Comparison of ENCODE assay signal across 10 cellular contexts in the genomic region with DNA sequence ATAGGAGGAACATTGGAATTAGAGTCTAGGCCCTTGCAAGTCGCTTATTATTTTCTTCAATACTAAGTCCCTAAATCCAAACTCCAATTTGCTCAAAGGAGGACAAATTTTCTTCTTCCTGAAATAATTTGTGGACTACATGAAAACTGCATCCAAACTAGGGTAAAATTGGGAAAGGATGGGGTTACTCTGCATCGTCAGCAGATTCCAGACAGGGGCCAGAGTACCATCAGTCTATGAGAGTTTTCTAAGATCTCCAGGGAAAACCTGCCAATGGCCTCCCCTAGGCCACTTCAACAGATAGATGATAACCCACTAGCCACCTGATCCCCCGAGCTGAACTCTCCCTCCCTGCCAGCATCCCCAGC. TPM values are rescaled to one million over a fixed set of nuclear protein-coding genes. Genes with fewer than 3 reads are reported as not detected.
DNase-seq lines count a peak whose midpoint lies in the region; ATAC-seq, FAIRE-seq and TF ChIP-seq lines count a peak whose summit lies in the region.
"Had no signal": no experiment of that assay in that cellular context is flagged by ENCODE, and none has a peak within 500 bp of the region (broad histone marks: within the 10 kb centered on the region; RNA-seq: fewer than 3 reads in every experiment).

No MANE protein-coding gene starts in this region.

- no peak for TF ChIP-seq EP300 in A549 (IDR thresholded peaks at IDR 0.05)

- peaks cover 95% of the 10 kb centered on the region for H3K27me3 ChIP-seq in HUES64 (ENCODE audit: insufficient read depth, low read length)
- no peaks in the 10 kb centered on the region for H3K27me3 ChIP-seq in naive thymus-derived CD4-positive, alpha-beta T cell (ENCODE audit: control insufficient read depth in 2 of 2, insufficient read depth in 2 of 2, low read length in 2 of 2)

- peaks cover 27 to 63% (median 30%) of the 10 kb centered on the region in 5 donors for H3K27me3 Mint-ChIP-seq in naive thymus-derived CD4-positive, alpha-beta T cell

- H3K27ac Mint-ChIP-seq in naive thymus-derived CD4-positive, alpha-beta T cell: no peak overlapping the region

- POLR2A ChIA-PET in A549 (lab: Yijun Ruan, JAX): interaction anchor here (0.6 to 1.5 kb wide), 3 partner anchors 7 to 100 kb away, joined by 3 to 13 read pairs (median 3); a partner anchor contains a TSS
- POLR2A ChIA-PET in naive thymus-derived CD4-positive, alpha-beta T cell (lab: Charles Lee): no interaction called here

- no peaks in the 10 kb centered on the region for H3K36me3 Mint-ChIP-seq in naive thymus-derived CD4-positive, alpha-beta T cell

- H3K27ac ChIP-seq in A549 (peak overlapping the region; percentile 80 to 95; a peak in 5 of 6 replicates), HUES64 (ENCODE audit: low read depth, low read length) (no peak overlapping the region), cingulate gyrus (ENCODE audit: low read depth, low read length) (peak overlapping the region; percentile 69)
- no peak overlapping the region for H3K27ac ChIP-seq in naive thymus-derived CD4-positive, alpha-beta T cell (ENCODE audit: low read depth, low read length)

- FAIRE-seq in A549 (lab: Jason Lieb, UNC): no peak

- H3K4me3 Mint-ChIP-seq in naive thymus-derived CD4-positive, alpha-beta T cell: peak overlapping the region; percentile 53 to 82 (median 65)

- no peaks in the 10 kb centered on the region for H3K36me3 ChIP-seq in HUES64 (ENCODE audit: insufficient read depth, low read length)
- H3K36me3 ChIP-seq in naive thymus-derived CD4-positive, alpha-beta T cell (ENCODE audit: control insufficient read depth in 2 of 3, insufficient read depth in 3 of 3, low read length in 3 of 3): no peaks in the 10 kb centered on the region

- no peak for TF ChIP-seq CTCF in A549 (IDR thresholded peaks at IDR 0.05)

- TF ChIP-seq POLR2A in A549 (IDR thresholded peaks at IDR 0.05; ENCODE audit: low read length): no peak

- DNase-seq in A549 (ENCODE audit: low read depth in 1 of 2, low spot score in 1 of 2): no peak
- no peak for DNase-seq in naive thymus-derived CD4-positive, alpha-beta T cell
- DNase-seq in NOMO-1 treated with DMSO at 0.1 percent for 48 hours (lab: John Stamatoyannopoulos, UW; ENCODE audit: unreplicated experiment): no peak
- DNase-seq in NCI-H2196 treated with DMSO at 0.1 percent for 48 hours (lab: John Stamatoyannopoulos, UW; ENCODE audit: unreplicated experiment): no peak
- no peak for DNase-seq in SKM-1 (lab: John Stamatoyannopoulos, UW; ENCODE audit: unreplicated experiment)

- peaks cover 0 to 3% (median 0%) of the 10 kb centered on the region in 11 donors for H3K9me3 Mint-ChIP-seq in naive thymus-derived CD4-positive, alpha-beta T cell

- ATAC-seq in A549: no peak
- ATAC-seq in naive thymus-derived CD4-positive, alpha-beta T cell: no peak
- ATAC-seq in GM21825 (IDR thresholded peaks at IDR 0.05; ENCODE audit: unreplicated experiment): no peak

- no peaks in the 10 kb centered on the region for H3K4me1 ChIP-seq in A549
- peaks cover 5% of the 10 kb centered on the region; the same call in 1 of the 2 replicates for H3K4me1 ChIP-seq in HUES64 (ENCODE audit: insufficient read depth, low read length)
- H3K4me1 ChIP-seq in naive thymus-derived CD4-positive, alpha-beta T cell (ENCODE audit: control insufficient read depth in 2 of 2, insufficient read depth in 2 of 2, low read length in 2 of 2): no peaks in the 10 kb centered on the region

- H3K4me2 ChIP-seq in A549: peak overlapping the region; percentile 68

- H3K4me3 ChIP-seq in A549: peak overlapping the region; percentile 56
- H3K4me3 ChIP-seq in HUES64 (ENCODE audit: low read length): peak overlapping the region; percentile 60
- H3K4me3 ChIP-seq in naive thymus-derived CD4-positive, alpha-beta T cell (ENCODE audit: low read length): peak overlapping the region; percentile 30

- intact Hi-C loops in naive thymus-derived CD4-positive, alpha-beta T cell (cut with micrococcal nuclease): no loop called here

- WGBS in A549 (ENCODE audit: missing lambda C conversion rate): 83% methylated on average over 3 of the region's 3 CpGs
- 71% methylated on average over 3 of the region's 3 CpGs for WGBS in HUES64

- CTCF ChIA-PET in A549 (lab: Yijun Ruan, JAX): interaction anchor here (0.6 to 3.1 kb wide), 12 partner anchors 9 to 43 kb away, joined by 3 to 15 read pairs (median 6); a partner anchor contains a TSS
- CTCF ChIA-PET in naive thymus-derived CD4-positive, alpha-beta T cell (lab: Charles Lee): no interaction called here

- H3K9me3 ChIP-seq in A549 (no peaks in the 10 kb centered on the region), HUES64 (ENCODE audit: insufficient read depth, low read depth, low read length) (no peaks in the 10 kb centered on the region)
- H3K9me3 ChIP-seq in naive thymus-derived CD4-positive, alpha-beta T cell (ENCODE audit: control insufficient read depth in 2 of 3, low read length in 3 of 3): no peaks in the 10 kb centered on the region

- peaks cover 0 to 4% (median 0%) of the 10 kb centered on the region in 7 donors for H3K4me1 Mint-ChIP-seq in naive thymus-derived CD4-positive, alpha-beta T cell

- no peak overlapping the region for H3K9ac ChIP-seq in HUES64 (ENCODE audit: low read depth, low read length)

- no peak for TF ChIP-seq RAD21 in A549 (conservative IDR thresholded peaks at IDR 0.05 in 1 of 2, IDR thresholded peaks at IDR 0.05 in 1 of 2)

TF ChIP-seq in A549, 52 proteins besides CTCF, POLR2A, EP300 and RAD21:
- TF ChIP-seq MAFK (IDR thresholded peaks at IDR 0.05; ENCODE audit: partially characterized antibody): peak; percentile 76
- no peak for TF ChIP-seq CBX8 (IDR thresholded peaks at IDR 0.05)
- no peak for TF ChIP-seq GATA3 (IDR thresholded peaks at IDR 0.05; ENCODE audit: borderline replicate concordance)

RNA-seq across cellular contexts. Expression of a gene that starts 0.5 kb away (rescaled TPM):
- polyA plus RNA-seq in A549 (2011; rRNA removed): 2.2 and 2.9 TPM in 2 replicates
- 1.9 and 2.7 TPM in 2 replicates for polyA plus RNA-seq in A549 (2012; cell fraction: cytosol; rRNA removed)
- 3.0 and 3.5 TPM in 2 replicates for polyA plus RNA-seq in A549 (2012; cell fraction: nucleus; rRNA removed)
- 2.0 to 2.3 TPM (median 2.2 TPM) in 3 replicates for polyA plus RNA-seq in A549 (2017; fragmentation: RNase III; extraction: RNeasy Plus Mini Kit Qiagen cat#74134 plus additional on column Dnase treatment)
- 2.5 and 3.5 TPM in 2 replicates for polyA minus RNA-seq in A549 (2011; rRNA and poly(A)+ RNA removed)
- polyA plus RNA-seq in HUES64 (2013, experiment 1 of 2): 1.5 TPM
- polyA plus RNA-seq in HUES64 (2013, experiment 2 of 2): 3.6 TPM
- under 1 TPM in 2 of 5 experiments, not detected in 3; 0.08 to 0.16 TPM for total RNA-seq in naive thymus-derived CD4-positive, alpha-beta T cell
- under 1 TPM in 1 of 2 donors, not detected in 1; 0.18 TPM for polyA plus RNA-seq in naive thymus-derived CD4-positive, alpha-beta T cell
- total RNA-seq: dermis microvascular lymphatic vessel endothelial cell had no signal

RNA-seq across cellular contexts. Expression of a gene that starts 33.0 kb away (rescaled TPM):
- polyA plus RNA-seq in A549 (2011; rRNA removed): not detected in 2 replicates
- not detected in 2 replicates for polyA plus RNA-seq in A549 (2012; cell fraction: cytosol; rRNA removed)
- polyA plus RNA-seq in A549 (2012; cell fraction: nucleus; rRNA removed): not detected in 2 replicates
- polyA plus RNA-seq in A549 (2017; fragmentation: RNase III; extraction: RNeasy Plus Mini Kit Qiagen cat#74134 plus additional on column Dnase treatment): not detected in 3 replicates
- polyA minus RNA-seq in A549 (2011; rRNA and poly(A)+ RNA removed): 0.58 TPM in 1 of 2 replicates, not detected in the other
- not detected for polyA plus RNA-seq in HUES64 (2013, experiment 1 of 2)
- polyA plus RNA-seq in HUES64 (2013, experiment 2 of 2): not detected
- under 1 TPM in 3 of 5 experiments, not detected in 2; 0.37 to 0.92 (median 0.65) TPM for total RNA-seq in naive thymus-derived CD4-positive, alpha-beta T cell
- not detected for polyA plus RNA-seq in naive thymus-derived CD4-positive, alpha-beta T cell
- total RNA-seq: dermis microvascular lymphatic vessel endothelial cell, osteocyte had no signal

RNA-seq across cellular contexts. Expression of a gene that starts 52.3 kb away (rescaled TPM):
- polyA plus RNA-seq in A549 (2011; rRNA removed): 0.09 TPM in 2 replicates
- 0.03 and 0.05 TPM in 2 replicates for polyA plus RNA-seq in A549 (2012; cell fraction: cytosol; rRNA removed)
- polyA plus RNA-seq in A549 (2012; cell fraction: nucleus; rRNA removed): 0.04 and 0.05 TPM in 2 replicates
- polyA plus RNA-seq in A549 (2017; fragmentation: RNase III; extraction: RNeasy Plus Mini Kit Qiagen cat#74134 plus additional on column Dnase treatment): 0.08 to 0.14 TPM (median 0.09 TPM) in 3 replicates
- 0.15 and 0.17 TPM in 2 replicates for polyA minus RNA-seq in A549 (2011; rRNA and poly(A)+ RNA removed)
- polyA plus RNA-seq in HUES64 (2013, experiment 1 of 2): 0.25 TPM
- 0.44 TPM for polyA plus RNA-seq in HUES64 (2013, experiment 2 of 2)
- 10 to 100 TPM in 4 of 5 experiments, 1 to 10 TPM in 1; 2.9 to 49.0 (median 18.7) TPM for total RNA-seq in naive thymus-derived CD4-positive, alpha-beta T cell
- 1 to 10 TPM; 3.6 to 9.4 TPM for polyA plus RNA-seq in naive thymus-derived CD4-positive, alpha-beta T cell
- total RNA-seq: dermis microvascular lymphatic vessel endothelial cell, osteocyte had no signal

Comparison
In these comparisons a context has a peak if more than half of its experiments do, and no peak if none do; other contexts are left out.
1. H3K27ac ChIP-seq: peak in A549 (2 of 2) and cingulate gyrus (single experiment); none in HUES64 (single experiment) and naive thymus-derived CD4-positive, alpha-beta T cell (single experiment).
2. RNA of a gene that starts 52.3 kb away (polyA plus RNA-seq): 3.6 to 9.4 TPM in naive thymus-derived CD4-positive, alpha-beta T cell; 0.03 to 0.14 TPM in A549; every median in the first group is over 4 times any median in the second.
3. Peak in every context shown above with its lines, with median percentiles within 50 percentile points of each other: H3K4me3 ChIP-seq.